Comparison of ENCODE assay signal across 16 cellular contexts in the genomic region with DNA sequence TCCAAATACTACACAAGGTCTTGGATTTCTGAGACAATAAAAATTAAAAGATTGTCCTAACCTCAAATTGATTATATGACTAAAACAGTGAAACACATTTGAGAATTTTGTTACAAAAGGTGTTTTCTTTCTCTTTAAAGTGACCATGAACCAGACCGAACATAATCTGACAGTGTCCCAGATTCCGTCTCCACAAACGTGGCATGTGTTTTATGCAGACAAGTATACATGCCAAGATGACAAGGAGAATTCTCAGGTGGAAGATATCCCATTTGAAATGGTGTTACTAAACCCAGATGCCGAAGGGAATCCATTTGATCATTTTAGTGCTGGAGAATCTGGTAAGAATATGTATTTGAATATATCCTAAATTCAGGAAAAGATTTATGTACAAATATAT. TPM values are rescaled to one million over a fixed set of nuclear protein-coding genes. Genes with fewer than 3 reads are reported as not detected.
DNase-seq lines count a peak whose midpoint lies in the region; ATAC-seq, FAIRE-seq and TF ChIP-seq lines count a peak whose summit lies in the region.
"Had no signal": no experiment of that assay in that cellular context is flagged by ENCODE, and none has a peak within 500 bp of the region (broad histone marks: within the 10 kb centered on the region; RNA-seq: fewer than 3 reads in every experiment).

No MANE protein-coding gene starts in this region.

- H3K9ac ChIP-seq in liver (ENCODE audit: low read depth in 1 of 2, low read length in 2 of 2), result no peak overlapping the region
- H3K9ac ChIP-seq in HepG2 (ENCODE audit: insufficient read depth, low read depth, low read length), result no peak overlapping the region
- no peak overlapping the region for H3K9ac ChIP-seq in colonic mucosa (ENCODE audit: low read depth in 2 of 2, low read length in 2 of 2)
- no peak overlapping the region for H3K9ac ChIP-seq in MM.1S (ENCODE audit: low read length)
- H3K9ac ChIP-seq: BLaER1 treated with 17β-estradiol and CSF1 and Interleukin-3, amounts not matched to agents 10 nM and 100 nM; GM23248 had no signal

- intact Hi-C loops in HepG2 (cut with micrococcal nuclease; ENCODE audit: unreplicated experiment) (no loop called here), right lobe of liver (cut with DNase I) (loop anchor here in 1 of 2 donors (10.0 kb wide), 1 partner anchor 177 kb away; no protein-coding TSS in a partner anchor), colonic mucosa (cut with DNase I) (no loop called here)

- H3K4me1 ChIP-seq in liver (ENCODE audit: control insufficient read depth in 4 of 4, insufficient read depth in 4 of 4, low read length in 3 of 4) (peaks cover 1 to 19% (median 8%) of the 10 kb centered on the region in 4 donors), HepG2 (ENCODE audit: insufficient read depth, low read length) (no peaks in the 10 kb centered on the region), right lobe of liver (peaks cover 0 to 3% (median 0%) of the 10 kb centered on the region in 4 donors), colonic mucosa (no peaks in the 10 kb centered on the region), MM.1S (ENCODE audit: low read length) (0 out of 2 replicates have a peak, but pooled peaks cover 2% of the 10 kb centered on the region)

- ATAC-seq in HepG2 (no peak), right lobe of liver (peak in 3 of 4 donors; percentile 15 to 52 (median 32))
- ATAC-seq: CD8-positive, alpha-beta T cell had no signal

- WGBS in liver, result 71% methylated on average over 4 of the region's 4 CpGs
- WGBS in HepG2 (ENCODE audit: low lambda C conversion rate), result 48% methylated on average over 4 of the region's 4 CpGs
- 32% methylated on average over 4 of the region's 4 CpGs for WGBS in right lobe of liver (ENCODE audit: insufficient coverage, low coverage, low lambda C conversion rate, missing lambda C conversion rate)

- no peaks in the 10 kb centered on the region for H3K9me2 ChIP-seq in MM.1S (replicated peaks; ENCODE audit: insufficient read depth, low read length)

- TF ChIP-seq POLR2A in HepG2 (IDR thresholded peaks at IDR 0.05; ENCODE audit: insufficient read depth in 1 of 2, low read depth in 2 of 2, low read length in 2 of 2) (no peak), right lobe of liver (IDR thresholded peaks at IDR 0.05) (no peak)

- H3K27ac ChIP-seq in liver (ENCODE audit: low read depth in 1 of 2, low read length in 2 of 2), result peak overlapping the region; percentile 15 to 55
- no peak overlapping the region for H3K27ac ChIP-seq in HepG2 (ENCODE audit: extremely low read length, insufficient read depth, low read length)
- peak overlapping the region; percentile 80 for H3K27ac ChIP-seq in WERI-Rb-1
- peak overlapping the region in 2 of 3 donors; percentile 2 to 57 for H3K27ac ChIP-seq in right lobe of liver
- H3K27ac ChIP-seq in colonic mucosa, result no peak overlapping the region
- no peak overlapping the region for H3K27ac ChIP-seq in MM.1S (ENCODE audit: low read length)
- H3K27ac ChIP-seq: BLaER1 treated with 17β-estradiol and CSF1 and Interleukin-3, amounts not matched to agents 10 nM and 100 nM; GM23248 had no signal

- H3F3A ChIP-seq in MM.1S (ENCODE audit: insufficient read depth, low read length), result no peaks in the 10 kb centered on the region

- in situ Hi-C loops in HepG2 (cut with HindIII; ENCODE audit: extremely low pct_ligation_motif_present, low pct_unique_long_range_greater_than_20kb), result no loop called here

- TF ChIP-seq RAD21 in liver (IDR thresholded peaks at IDR 0.05) (no peak), HepG2 (CRISPR knock-in tag; IDR thresholded peaks at IDR 0.05) (no peak)

- TF ChIP-seq EP300 in HepG2 (IDR thresholded peaks at IDR 0.05; ENCODE audit: low read depth in 2 of 2, low read length in 2 of 2), result no peak
- no peak for TF ChIP-seq EP300 in HepG2 (CRISPR knock-in tag; IDR thresholded peaks at IDR 0.05; ENCODE audit: borderline replicate concordance)

- no peak overlapping the region for H3K4me2 ChIP-seq in HepG2 (ENCODE audit: low read depth, low read length)
- no peak overlapping the region for H3K4me2 ChIP-seq in MM.1S (ENCODE audit: low read depth, low read length)
- H3K4me2 ChIP-seq: BLaER1 treated with 17β-estradiol and CSF1 and Interleukin-3, amounts not matched to agents 10 nM and 100 nM had no signal

- H4K20me1 ChIP-seq in HepG2 (ENCODE audit: insufficient read depth, low read length), result no peaks in the 10 kb centered on the region
- no peaks in the 10 kb centered on the region for H4K20me1 ChIP-seq in MM.1S (ENCODE audit: insufficient read depth, low read length)

- CTCF ChIA-PET in HepG2 (lab: Yijun Ruan, JAX; ENCODE audit: low intra/inter-chr PET ratio, low total read pairs), result no interaction called here

- no peaks in the 10 kb centered on the region for H3K9me3 ChIP-seq in liver (ENCODE audit: control insufficient read depth in 4 of 4, low read length in 3 of 4)
- H3K9me3 ChIP-seq in HepG2 (ENCODE audit: low read length), result no peaks in the 10 kb centered on the region
- peaks cover 7% of the 10 kb centered on the region for H3K9me3 ChIP-seq in WERI-Rb-1 (ENCODE audit: severe bottlenecking)
- no peaks in the 10 kb centered on the region for H3K9me3 ChIP-seq in right lobe of liver
- H3K9me3 ChIP-seq in colonic mucosa, result no peaks in the 10 kb centered on the region
- no peaks in the 10 kb centered on the region for H3K9me3 ChIP-seq in MM.1S (replicated peaks; ENCODE audit: insufficient read depth, low read length)
- H3K9me3 ChIP-seq: BLaER1 treated with 17β-estradiol and CSF1 and Interleukin-3, amounts not matched to agents 10 nM and 100 nM; HAP-1 had no signal

- H3K79me2 ChIP-seq in HepG2 (ENCODE audit: insufficient read depth, low read length), result no peaks in the 10 kb centered on the region
- no peaks in the 10 kb centered on the region for H3K79me2 ChIP-seq in MM.1S (ENCODE audit: low read length)

- TF ChIP-seq CTCF in liver (IDR thresholded peaks at IDR 0.05; ENCODE audit: low read depth, low read length, missing input control), result no peak
- no peak for TF ChIP-seq CTCF in HepG2 (CRISPR knock-in tag; IDR thresholded peaks at IDR 0.05)
- TF ChIP-seq CTCF in WERI-Rb-1 (IDR thresholded peaks at IDR 0.05; ENCODE audit: low read depth, low read length), result no peak
- no peak for TF ChIP-seq CTCF in right lobe of liver (IDR thresholded peaks at IDR 0.05)
- TF ChIP-seq CTCF in colonic mucosa (IDR thresholded peaks at IDR 0.05), result no peak
- TF ChIP-seq CTCF in MM.1S (IDR thresholded peaks at IDR 0.05; ENCODE audit: low read length), result no peak

- H3K4me3 ChIP-seq in liver (ENCODE audit: low read depth in 1 of 3, low read length in 3 of 3), result no peak overlapping the region
- no peak overlapping the region for H3K4me3 ChIP-seq in HepG2 (replicated peaks in 1 of 3; ENCODE audit: insufficient read depth in 1 of 3, low read depth in 2 of 3, low read length in 3 of 3)
- no peak overlapping the region for H3K4me3 ChIP-seq in WERI-Rb-1 (ENCODE audit: low read depth, low read length)
- no peak overlapping the region for H3K4me3 ChIP-seq in right lobe of liver
- H3K4me3 ChIP-seq in colonic mucosa, result no peak overlapping the region
- no peak overlapping the region for H3K4me3 ChIP-seq in MM.1S (ENCODE audit: low read length)
- H3K4me3 ChIP-seq: BLaER1 treated with 17β-estradiol and CSF1 and Interleukin-3, amounts not matched to agents 10 nM and 100 nM; GM23248; HAP-1 had no signal

- H2AFZ ChIP-seq in HepG2 (ENCODE audit: low read length), result no peak overlapping the region
- no peak overlapping the region for H2AFZ ChIP-seq in MM.1S (ENCODE audit: low read length)
- H2AFZ ChIP-seq: GM23248 had no signal

- no peak for FAIRE-seq in HepG2 (lab: Jason Lieb, UNC)
- FAIRE-seq: GM12891 had no signal

- H3K27me3 ChIP-seq in liver (ENCODE audit: control insufficient read depth in 4 of 4, insufficient read depth in 4 of 4, low read length in 3 of 4) (no peaks in the 10 kb centered on the region), HepG2 (ENCODE audit: control insufficient read depth in 1 of 2, insufficient read depth in 2 of 2, low read length in 2 of 2) (peaks cover 0 to 4% of the 10 kb centered on the region in 2 experiments; a peak in 1 of 5 replicates), WERI-Rb-1 (ENCODE audit: insufficient read depth, low read depth, severe bottlenecking) (no peaks in the 10 kb centered on the region), right lobe of liver (no peaks in the 10 kb centered on the region), colonic mucosa (no peaks in the 10 kb centered on the region), MM.1S (replicated peaks; ENCODE audit: insufficient read depth, low read length) (no peaks in the 10 kb centered on the region)
- H3K27me3 ChIP-seq: BLaER1 treated with 17β-estradiol and CSF1 and Interleukin-3, amounts not matched to agents 10 nM and 100 nM had no signal

- H3K36me3 ChIP-seq in liver (ENCODE audit: control insufficient read depth in 4 of 4, insufficient read depth in 3 of 4, low read depth in 1 of 4, low read length in 3 of 4) (peaks cover 0 to 3% (median 2%) of the 10 kb centered on the region in 4 donors), HepG2 (replicated peaks in 1 of 2; ENCODE audit: control insufficient read depth in 1 of 2, insufficient read depth in 2 of 2, low read length in 2 of 2) (no peaks in the 10 kb centered on the region), WERI-Rb-1 (peaks cover 24% of the 10 kb centered on the region), right lobe of liver (no peaks in the 10 kb centered on the region), colonic mucosa (no peaks in the 10 kb centered on the region), MM.1S (replicated peaks; ENCODE audit: insufficient read depth, low read length) (no peaks in the 10 kb centered on the region; the same call in 1 of the 2 replicates)

- BruUV-seq in HepG2 (replicated peaks; lab: Mats Ljungman, UMichigan), result no TSS peak

- POLR2A ChIA-PET in HepG2 (lab: Yijun Ruan, JAX), result no interaction called here

- no peak for DNase-seq in HepG2 (ENCODE audit: low spot score)
- no peak for DNase-seq in WERI-Rb-1
- DNase-seq in right lobe of liver, result no peak
- DNase-seq in colonic mucosa, result no peak
- no peak for DNase-seq in MM.1S
- DNase-seq: Calu3; CD8-positive, alpha-beta T cell; DMS 273 treated with DMSO at 0.1 percent for 48 hours; DMS53; DND-41; EL; GM23248 had no signal

RNA-seq across cellular contexts. Expression of a gene that starts 10.4 kb away (rescaled TPM):
- total RNA-seq in liver (1 to 10 TPM; 3.5 to 8.3 TPM), HepG2 (2016; rRNA removed; fragmentation: Illumina TruSeq; extraction: Trizol) (not detected in 2 replicates), right lobe of liver (1 to 10 TPM; 4.1 to 7.9 (median 5.0) TPM), colonic mucosa (1 to 10 TPM; 3.2 to 5.9 TPM)
- polyA plus RNA-seq in liver (1 to 10 TPM; 2.1 to 2.2 TPM), HepG2 (2011; rRNA removed) (not detected in 2 replicates)
- not detected in 2 replicates for total RNA-seq in HepG2 (2016; cell fraction: cytosol; rRNA removed; fragmentation: Illumina TruSeq; extraction: Trizol; ENCODE audit: low read depth)
- under 0.01 TPM in 1 of 2 replicates, not detected in the other for total RNA-seq in HepG2 (2016; cell fraction: insoluble cytoplasmic fraction; rRNA removed; fragmentation: Illumina TruSeq; extraction: Trizol)
- 0.03 TPM in 2 replicates for total RNA-seq in HepG2 (2016; cell fraction: membrane; rRNA removed; fragmentation: Illumina TruSeq; extraction: Trizol)
- total RNA-seq in HepG2 (2016; cell fraction: nucleus; rRNA removed; fragmentation: Illumina TruSeq; extraction: Trizol), result not detected in 2 replicates
- not detected in 2 replicates for polyA plus RNA-seq in HepG2 (2011; cell fraction: cytosol; rRNA removed)
- polyA plus RNA-seq in HepG2 (2011; cell fraction: nucleus; rRNA removed), result not detected in 2 replicates
- polyA plus RNA-seq in HepG2 (2012), result 0.01 TPM in 2 replicates
- not detected in 2 replicates for polyA plus RNA-seq in HepG2 (2016; cell fraction: cytosol; fragmentation: Illumina TruSeq; extraction: Trizol; ENCODE audit: low read depth)
- not detected in 2 replicates for polyA plus RNA-seq in HepG2 (2016; cell fraction: insoluble cytoplasmic fraction; fragmentation: Illumina TruSeq; extraction: Trizol; ENCODE audit: low read depth)
- not detected in 2 replicates for polyA plus RNA-seq in HepG2 (2016; cell fraction: membrane; fragmentation: Illumina TruSeq; extraction: Trizol; ENCODE audit: low read depth)
- polyA plus RNA-seq in HepG2 (2016; cell fraction: nucleus; fragmentation: Illumina TruSeq; extraction: Trizol; ENCODE audit: insufficient read depth, low read depth), result not detected in 2 replicates
- polyA minus RNA-seq in HepG2 (2011; rRNA and poly(A)+ RNA removed; ENCODE audit: low replicate concordance), result 4.1 TPM in 1 of 2 replicates, not detected in the other
- not detected in 2 replicates for polyA minus RNA-seq in HepG2 (2011; cell fraction: cytosol; rRNA and poly(A)+ RNA removed)
- polyA minus RNA-seq in HepG2 (2011; cell fraction: nucleus; rRNA and poly(A)+ RNA removed), result under 0.01 TPM in 1 of 2 replicates, not detected in the other

RNA-seq across cellular contexts. Expression of a gene that starts 16.1 kb away (rescaled TPM):
- total RNA-seq in liver, result 10 to 100 TPM in 1 of 2 donors, 1 to 10 TPM in 1; 7.8 to 11.4 TPM
- polyA plus RNA-seq in liver, result 10 to 100 TPM in 1 of 2 donors, 1 to 10 TPM in 1; 5.7 to 11.1 TPM
- total RNA-seq in HepG2 (2016; rRNA removed; fragmentation: Illumina TruSeq; extraction: Trizol), result 17.9 and 25.0 TPM in 2 replicates
- total RNA-seq in HepG2 (2016; cell fraction: cytosol; rRNA removed; fragmentation: Illumina TruSeq; extraction: Trizol; ENCODE audit: low read depth), result 3.1 and 3.5 TPM in 2 replicates
- 18.9 and 24.5 TPM in 2 replicates for total RNA-seq in HepG2 (2016; cell fraction: insoluble cytoplasmic fraction; rRNA removed; fragmentation: Illumina TruSeq; extraction: Trizol)
- 9.0 and 9.3 TPM in 2 replicates for total RNA-seq in HepG2 (2016; cell fraction: membrane; rRNA removed; fragmentation: Illumina TruSeq; extraction: Trizol)
- total RNA-seq in HepG2 (2016; cell fraction: nucleus; rRNA removed; fragmentation: Illumina TruSeq; extraction: Trizol), result 15.1 and 17.3 TPM in 2 replicates
- 11.8 and 15.5 TPM in 2 replicates for polyA plus RNA-seq in HepG2 (2011; rRNA removed)
- 6.1 and 9.6 TPM in 2 replicates for polyA plus RNA-seq in HepG2 (2011; cell fraction: cytosol; rRNA removed)
- polyA plus RNA-seq in HepG2 (2011; cell fraction: nucleus; rRNA removed), result 5.9 and 6.6 TPM in 2 replicates
- 8.9 and 12.5 TPM in 2 replicates for polyA plus RNA-seq in HepG2 (2012)
- 1.9 and 2.0 TPM in 2 replicates for polyA plus RNA-seq in HepG2 (2016; cell fraction: cytosol; fragmentation: Illumina TruSeq; extraction: Trizol; ENCODE audit: low read depth)
- polyA plus RNA-seq in HepG2 (2016; cell fraction: insoluble cytoplasmic fraction; fragmentation: Illumina TruSeq; extraction: Trizol; ENCODE audit: low read depth), result 21.1 and 21.3 TPM in 2 replicates
- polyA plus RNA-seq in HepG2 (2016; cell fraction: membrane; fragmentation: Illumina TruSeq; extraction: Trizol; ENCODE audit: low read depth), result 5.1 and 5.5 TPM in 2 replicates
- 20.2 and 23.5 TPM in 2 replicates for polyA plus RNA-seq in HepG2 (2016; cell fraction: nucleus; fragmentation: Illumina TruSeq; extraction: Trizol; ENCODE audit: insufficient read depth, low read depth)
- polyA minus RNA-seq in HepG2 (2011; rRNA and poly(A)+ RNA removed; ENCODE audit: low replicate concordance), result 4.5 and 4.8 TPM in 2 replicates
- polyA minus RNA-seq in HepG2 (2011; cell fraction: cytosol; rRNA and poly(A)+ RNA removed), result 7.3 and 8.0 TPM in 2 replicates
- polyA minus RNA-seq in HepG2 (2011; cell fraction: nucleus; rRNA and poly(A)+ RNA removed), result 19.0 and 21.1 TPM in 2 replicates
- 10 to 100 TPM in 2 of 6 experiments, 1 to 10 TPM in 4; 8.6 to 11.9 (median 9.6) TPM for total RNA-seq in right lobe of liver
- 1 to 10 TPM; 7.2 to 9.3 TPM for total RNA-seq in colonic mucosa

Comparison
In these comparisons a context has a peak if more than half of its experiments do, and no peak if none do; other contexts are left out.
1. H3K27ac ChIP-seq: peak in liver (2 of 2), WERI-Rb-1 (single experiment) and right lobe of liver (2 of 3); none in HepG2 (single experiment), colonic mucosa (single experiment) and MM.1S (single experiment).